In the genomic region with DNA sequence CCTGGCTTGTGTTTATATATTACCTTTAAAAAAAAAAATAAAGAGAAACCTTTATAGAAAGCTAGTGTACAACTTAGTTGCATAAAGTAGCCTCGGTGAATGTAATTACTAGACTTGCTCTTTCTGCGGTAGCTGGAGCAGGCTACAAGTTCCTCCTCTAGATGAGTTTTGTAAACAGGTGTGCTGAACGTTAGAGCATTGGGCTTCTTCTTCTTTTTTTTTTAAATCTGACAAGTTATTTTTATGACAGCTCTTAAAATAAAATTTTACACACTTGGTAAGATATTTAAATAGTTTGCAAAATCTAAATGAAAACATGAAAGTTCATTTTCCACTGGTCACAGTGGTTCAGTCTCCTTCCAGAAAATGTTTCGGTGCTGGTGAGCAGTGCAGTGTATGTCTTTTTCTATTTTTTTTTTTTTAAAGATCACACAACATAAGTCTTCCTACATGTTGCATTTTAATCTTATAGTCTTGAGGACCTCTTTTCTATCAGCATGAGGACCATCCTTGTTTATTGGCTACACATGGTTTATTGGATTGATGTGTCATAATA, we compare ENCODE assay signal across 24 cellular contexts. TPM values are rescaled to one million over a fixed set of nuclear protein-coding genes. Genes with fewer than 3 reads are reported as not detected.
A peak's percentile ranks its signal among the peaks of the same experiment; 100 is the strongest.
DNase-seq lines count a peak whose midpoint lies in the region; ATAC-seq, FAIRE-seq and TF ChIP-seq lines count a peak whose summit lies in the region.
"Had no signal": no experiment of that assay in that cellular context is flagged by ENCODE, and none has a peak within 500 bp of the region (broad histone marks: within the 10 kb centered on the region; RNA-seq: fewer than 3 reads in every experiment).

No MANE protein-coding gene starts in this region.

- H3K4me3 Mint-ChIP-seq in activated CD4-positive, alpha-beta T cell treated with anti-CD3 and anti-CD28 coated beads, Interleukin-2, amount 10 ng/mL, durations not matched to agents 7 days and 5 days = no peak overlapping the region
- H3K4me3 Mint-ChIP-seq: HFFc6 had no signal

- intact Hi-C loops in GM12878 (cut with micrococcal nuclease; ENCODE audit: unreplicated experiment) = no loop called here

- no peak for FAIRE-seq in GM12878 (lab: Jason Lieb, UNC)
- FAIRE-seq in GM19239 (lab: Jason Lieb, UNC) = no peak
- FAIRE-seq: HTR-8/SVneo had no signal

- POLR2A ChIA-PET in GM12878 (lab: Charles Lee) = interaction anchor here (1.6 kb wide), 1 partner anchor 22 kb away, joined by 6 read pairs; no protein-coding TSS in a partner anchor
- POLR2A ChIA-PET in activated CD4-positive, alpha-beta T cell treated with anti-CD3 and anti-CD28 coated beads, Interleukin-2, amount 10 ng/mL, durations not matched to agents 7 days and 5 days (lab: Charles Lee) = no interaction called here

- SMC1A ChIA-PET in GM12878 (lab: Charles Lee; ENCODE audit: uncharacterized antibody, unreplicated experiment) = interaction anchor here (0.7 to 7.3 kb wide), 7 partner anchors 12 to 47 kb away, joined by 3 to 127 read pairs (median 4); no protein-coding TSS in a partner anchor

- BruUV-seq in GM12878 (replicated peaks; lab: Mats Ljungman, UMichigan) = no TSS peak

- CTCF ChIA-PET in GM12878 (lab: Yijun Ruan, JAX) = interaction anchor here (0.7 kb wide), 1 partner anchor 40 kb away, joined by 3 read pairs; no protein-coding TSS in a partner anchor
- CTCF ChIA-PET in activated CD4-positive, alpha-beta T cell treated with anti-CD3 and anti-CD28 coated beads, Interleukin-2, amount 10 ng/mL, durations not matched to agents 7 days and 5 days (lab: Charles Lee) = interaction anchor here (0.6 to 1.5 kb wide), 2 partner anchors 15 to 196 kb away, joined by 3 to 4 read pairs; no protein-coding TSS in a partner anchor

- H3K9ac ChIP-seq in DND-41 (ENCODE audit: low read depth, low read length) (no peak overlapping the region), GM12878 (ENCODE audit: control insufficient read depth, insufficient read depth, low read length) (no peak overlapping the region)
- H3K9ac ChIP-seq: SK-N-SH had no signal

- no peak overlapping the region for H3K27ac Mint-ChIP-seq in activated CD4-positive, alpha-beta T cell treated with anti-CD3 and anti-CD28 coated beads, Interleukin-2, amount 10 ng/mL, durations not matched to agents 7 days and 5 days
- H3K27ac Mint-ChIP-seq: HFFc6, IgD-negative memory B cell had no signal

- H4K20me1 ChIP-seq in DND-41 (ENCODE audit: insufficient read depth, low read length) (peaks cover 85% of the 10 kb centered on the region), GM12878 (ENCODE audit: control insufficient read depth, insufficient read depth) (no peaks in the 10 kb centered on the region)

- H3K79me2 ChIP-seq in DND-41 (ENCODE audit: insufficient read depth, low read length) (peaks cover 99% of the 10 kb centered on the region), GM12878 (ENCODE audit: control insufficient read depth, insufficient read depth, low read length) (no peaks in the 10 kb centered on the region)

- no peaks in the 10 kb centered on the region for H3K9me3 Mint-ChIP-seq in activated CD4-positive, alpha-beta T cell treated with anti-CD3 and anti-CD28 coated beads, Interleukin-2, amount 10 ng/mL, durations not matched to agents 7 days and 5 days
- H3K9me3 Mint-ChIP-seq: HFFc6, IgD-negative memory B cell, T-cell had no signal

- peaks cover 12% of the 10 kb centered on the region for H3K4me1 Mint-ChIP-seq in activated CD4-positive, alpha-beta T cell treated with anti-CD3 and anti-CD28 coated beads, Interleukin-2, amount 10 ng/mL, durations not matched to agents 7 days and 5 days

- H3K4me3 ChIP-seq in DND-41 (ENCODE audit: low read depth in 1 of 2, low read length in 2 of 2) (no peak overlapping the region), GM12878 (no peak overlapping the region)
- H3K4me3 ChIP-seq: MG63 had no signal

- H3K4me2 ChIP-seq in DND-41 (ENCODE audit: insufficient read depth, low read length) (no peak overlapping the region; the same call in 1 of the 2 replicates), GM12878 (ENCODE audit: control insufficient read depth, insufficient read depth) (peak overlapping the region; percentile 17; the same call in 1 of the 2 replicates)
- H3K4me2 ChIP-seq: SK-N-SH had no signal

- ATAC-seq in DND-41 (ENCODE audit: insufficient read depth, low read depth) (no peak), HG03066 (IDR thresholded peaks at IDR 0.05; ENCODE audit: low read depth, unreplicated experiment) (peak; percentile 54), GM12878 (no peak)
- ATAC-seq: T-cell had no signal

- H3K9me3 ChIP-seq in DND-41 (ENCODE audit: insufficient read depth, low read length, severe bottlenecking) (no peaks in the 10 kb centered on the region), GM12878 (replicated peaks; ENCODE audit: control insufficient read depth, insufficient read depth, low read length) (peaks cover 5% of the 10 kb centered on the region; the same call in 2 of the 3 replicates)
- H3K9me3 ChIP-seq: Caco-2, MG63, SK-N-SH had no signal

- 0 out of 4 replicates have a peak, but pooled peaks of 1 of the 2 experiments have one; percentile 11 for TF ChIP-seq EP300 in GM12878 (IDR thresholded peaks at IDR 0.05; ENCODE audit: borderline replicate concordance in 1 of 2, control insufficient read depth in 1 of 2, low read depth in 2 of 2, low read length in 2 of 2)

- TF ChIP-seq CTCF in DND-41 (IDR thresholded peaks at IDR 0.05; ENCODE audit: borderline replicate concordance, extremely low read depth, low read length, poor library complexity, severe bottlenecking) = no peak
- TF ChIP-seq CTCF in GM12878 (IDR thresholded peaks at IDR 0.05 in 2 of 3, conservative IDR thresholded peaks at IDR 0.05 in 1 of 3; ENCODE audit: control insufficient read depth in 2 of 3, extremely low read depth in 1 of 3, insufficient read depth in 1 of 3, low read depth in 3 of 3, low read length in 3 of 3) = no peak

- H3K36me3 ChIP-seq in DND-41 (ENCODE audit: insufficient read depth, low read length) = peaks cover 95% of the 10 kb centered on the region
- peaks cover 0 to 2% of the 10 kb centered on the region in 2 experiments; a peak in 1 of 4 replicates for H3K36me3 ChIP-seq in GM12878 (ENCODE audit: control insufficient read depth in 2 of 2, insufficient read depth in 2 of 2, low read length in 1 of 2)
- H3K36me3 ChIP-seq: MG63 had no signal

- TF ChIP-seq RAD21 in GM12878 (IDR thresholded peaks at IDR 0.05; ENCODE audit: insufficient read depth, low read depth, low read length) = 0 out of 2 replicates have a peak, but pooled peaks have one; percentile 18

- DNase-seq in DND-41 = no peak
- no peak for DNase-seq in GM12878 (ENCODE audit: low read depth, low spot score)
- DNase-seq in GM19239 (ENCODE audit: insufficient read length, low spot score) = no peak
- DNase-seq in putamen (ENCODE audit: low spot score) = no peak
- DNase-seq in activated naive CD4-positive, alpha-beta T cell treated with anti-CD3 and anti-CD28 coated beads, Interleukin-2, amount 50 U/mL, for 16 hours = no peak
- DNase-seq in activated CD4-positive, alpha-beta T cell treated with anti-CD3 and anti-CD28 coated beads, Interleukin-2, amount 10 ng/mL, durations not matched to agents 7 days and 5 days = no peak
- DNase-seq: Caco-2, GDM1, H7, HFFc6, MG63, NCI-H1105, NCI-H1694, NCI-H2081 treated with DMSO at 0.1 percent for 48 hours, NCI-H446 treated with DMSO at 0.1 percent for 48 hours, NCI-H748 treated with DMSO at 0.1 percent for 48 hours, RPMI8226, SHP77 treated with DMSO at 0.1 percent for 48 hours, SK-N-SH, T-cell had no signal

- TF ChIP-seq POLR2A in GM12878 (IDR thresholded peaks at IDR 0.05; ENCODE audit: low read depth, low read length) = no peak

- peaks cover 66% of the 10 kb centered on the region for H3K27me3 Mint-ChIP-seq in activated CD4-positive, alpha-beta T cell treated with anti-CD3 and anti-CD28 coated beads, Interleukin-2, amount 10 ng/mL, durations not matched to agents 7 days and 5 days

- H3K36me3 Mint-ChIP-seq in activated CD4-positive, alpha-beta T cell treated with anti-CD3 and anti-CD28 coated beads, Interleukin-2, amount 10 ng/mL, durations not matched to agents 7 days and 5 days (ENCODE audit: low read depth) = no peaks in the 10 kb centered on the region
- H3K36me3 Mint-ChIP-seq: IgD-negative memory B cell, T-cell had no signal

- H3K27ac ChIP-seq in DND-41 (ENCODE audit: low read length) (peak overlapping the region; percentile 46), GM12878 (ENCODE audit: control insufficient read depth, insufficient read depth) (peak overlapping the region; percentile 15; the same call in 1 of the 2 replicates)

- 75% methylated on average over 4 of the region's 4 CpGs for WGBS in GM12878 (ENCODE audit: insufficient coverage, insufficient replicate concordance, low lambda C conversion rate, missing lambda C conversion rate)

- in situ Hi-C loops in GM12878 (cut with MboI) = no loop called here

- no peaks in the 10 kb centered on the region for H3K27me3 ChIP-seq in DND-41 (ENCODE audit: insufficient read depth, low read length, poor library complexity)
- H3K27me3 ChIP-seq in GM12878 (replicated peaks in 1 of 2; ENCODE audit: control insufficient read depth in 2 of 2, insufficient read depth in 2 of 2, low read length in 1 of 2) = no peaks in the 10 kb centered on the region
- H3K27me3 ChIP-seq: MG63 had no signal

- H3K4me1 ChIP-seq in DND-41 (ENCODE audit: insufficient read depth, low read length) (peaks cover 99% of the 10 kb centered on the region), GM12878 (ENCODE audit: control insufficient read depth, insufficient read depth, low read length) (peaks cover 42% of the 10 kb centered on the region)
- H3K4me1 ChIP-seq: Caco-2 had no signal

- H2AFZ ChIP-seq in DND-41 (ENCODE audit: low read depth, low read length) = no peak overlapping the region
- no peak overlapping the region for H2AFZ ChIP-seq in GM12878 (ENCODE audit: control insufficient read depth, low read depth, low read length)

- RAD21 ChIA-PET in GM12878 (lab: Charles Lee; ENCODE audit: unreplicated experiment) = interaction anchor here (0.5 to 1.1 kb wide), 5 partner anchors 16 to 104 kb away, joined by 3 to 4 read pairs (median 4); no protein-coding TSS in a partner anchor

RNA-seq across cellular contexts. Expression of gene CCR9, which starts 3.0 kb away (rescaled TPM):
- total RNA-seq in GM12878 (2013; cell fraction: nucleolus; rRNA removed) = 0.47 and 0.48 TPM in 2 replicates
- total RNA-seq in GM12878 (2014; rRNA removed) = 2.6 and 2.9 TPM in 2 replicates
- 2.3 TPM in 2 replicates for total RNA-seq in GM12878 (2014; rRNA removed; fragmentation: Illumina TruSeq; extraction: Trizol)
- total RNA-seq in GM12878 (2021) = 1.8 and 2.3 TPM in 2 replicates
- 11.3 TPM for polyA plus RNA-seq in GM12878 (2011; ENCODE audit: low read depth)
- polyA plus RNA-seq in GM12878 (2011; rRNA removed) = 0.05 and 0.09 TPM in 2 replicates
- polyA plus RNA-seq in GM12878 (2011; cell fraction: cytosol; rRNA removed) = 0.04 and 0.05 TPM in 2 replicates
- 0.07 TPM in 1 of 2 replicates, not detected in the other for polyA plus RNA-seq in GM12878 (2011; cell fraction: nucleus; rRNA removed)
- 0.38 and 10.5 TPM in 2 replicates for polyA plus RNA-seq in GM12878 (2012)
- polyA plus RNA-seq in GM12878 (2014; fragmentation: Illumina TruSeq; extraction: Trizol) = 3.0 and 3.6 TPM in 2 replicates
- polyA plus RNA-seq in GM12878 (2014; fragmentation: Nextera tagmentation; extraction: Ambion mirVana) = 1 to 10 TPM; 3.1 to 3.9 TPM
- polyA plus RNA-seq in GM12878 (2014; rRNA removed) = 1.5 and 2.4 TPM in 2 replicates
- under 1 TPM; 0.52 to 0.77 TPM for polyA plus RNA-seq in GM12878 (2016; fragmentation: Nextera tagmentation; extraction: Ambion mirVana)
- polyA minus RNA-seq in GM12878 (2011; rRNA and poly(A)+ RNA removed) = 0.62 TPM in 1 of 2 replicates, not detected in the other
- polyA minus RNA-seq in GM12878 (2011; cell fraction: cytosol; rRNA and poly(A)+ RNA removed) = not detected in 2 replicates
- polyA minus RNA-seq in GM12878 (2011; cell fraction: nucleus; rRNA and poly(A)+ RNA removed) = not detected in 2 replicates
- under 1 TPM in 1 of 2 experiments, not detected in 1; 0.15 TPM for total RNA-seq in activated CD4-positive, alpha-beta T cell treated with anti-CD3 and anti-CD28 coated beads, Interleukin-2, amount 10 ng/mL, durations not matched to agents 7 days and 5 days
- total RNA-seq: Caco-2, Daoy, H7, HFFc6 had no signal
- polyA plus RNA-seq: SK-N-SH had no signal

RNA-seq across cellular contexts. Expression of gene LZTFL1, which starts 47.4 kb away (rescaled TPM):
- 1,143 and 1,248 TPM in 2 replicates for total RNA-seq in GM12878 (2013; cell fraction: nucleolus; rRNA removed)
- 10.3 and 15.3 TPM in 2 replicates for total RNA-seq in GM12878 (2014; rRNA removed)
- total RNA-seq in GM12878 (2014; rRNA removed; fragmentation: Illumina TruSeq; extraction: Trizol) = 16.5 and 16.9 TPM in 2 replicates
- total RNA-seq in GM12878 (2021) = 11.3 and 13.0 TPM in 2 replicates
- polyA plus RNA-seq in GM12878 (2011; ENCODE audit: low read depth) = 32.2 TPM
- 74.1 and 78.7 TPM in 2 replicates for polyA plus RNA-seq in GM12878 (2011; rRNA removed)
- polyA plus RNA-seq in GM12878 (2011; cell fraction: cytosol; rRNA removed) = 25.7 and 31.0 TPM in 2 replicates
- polyA plus RNA-seq in GM12878 (2011; cell fraction: nucleus; rRNA removed) = 87.9 and 98.5 TPM in 2 replicates
- 9.8 and 36.1 TPM in 2 replicates for polyA plus RNA-seq in GM12878 (2012)
- polyA plus RNA-seq in GM12878 (2014; fragmentation: Illumina TruSeq; extraction: Trizol) = 21.0 and 23.7 TPM in 2 replicates
- 10 to 100 TPM in 1 of 2 experiments, 1 to 10 TPM in 1; 10.0 to 10.8 TPM for polyA plus RNA-seq in GM12878 (2014; fragmentation: Nextera tagmentation; extraction: Ambion mirVana)
- 14.3 and 17.4 TPM in 2 replicates for polyA plus RNA-seq in GM12878 (2014; rRNA removed)
- polyA plus RNA-seq in GM12878 (2016; fragmentation: Nextera tagmentation; extraction: Ambion mirVana) = 10 to 100 TPM in 1 of 2 experiments, 1 to 10 TPM in 1; 9.8 to 10.8 TPM
- polyA minus RNA-seq in GM12878 (2011; rRNA and poly(A)+ RNA removed) = 40.2 and 47.4 TPM in 2 replicates
- polyA minus RNA-seq in GM12878 (2011; cell fraction: cytosol; rRNA and poly(A)+ RNA removed) = 7.9 and 22.1 TPM in 2 replicates
- polyA minus RNA-seq in GM12878 (2011; cell fraction: nucleus; rRNA and poly(A)+ RNA removed) = 67.9 and 91.2 TPM in 2 replicates
- total RNA-seq in activated CD4-positive, alpha-beta T cell treated with anti-CD3 and anti-CD28 coated beads, Interleukin-2, amount 10 ng/mL, durations not matched to agents 7 days and 5 days = 1 to 10 TPM; 6.3 to 7.7 TPM

RNA-seq across cellular contexts. Expression of gene CXCR6, which starts 53.9 kb away (rescaled TPM):
- total RNA-seq in GM12878 (2013; cell fraction: nucleolus; rRNA removed) = 0.23 and 0.32 TPM in 2 replicates
- total RNA-seq in GM12878 (2014; rRNA removed) = not detected in 2 replicates
- total RNA-seq in GM12878 (2014; rRNA removed; fragmentation: Illumina TruSeq; extraction: Trizol) = not detected in 2 replicates
- not detected in 2 replicates for total RNA-seq in GM12878 (2021)
- polyA plus RNA-seq in GM12878 (2011; ENCODE audit: low read depth) = 0.17 TPM
- polyA plus RNA-seq in GM12878 (2011; rRNA removed) = 0.12 TPM in 1 of 2 replicates, not detected in the other
- 0.07 TPM in 1 of 2 replicates, not detected in the other for polyA plus RNA-seq in GM12878 (2011; cell fraction: cytosol; rRNA removed)
- polyA plus RNA-seq in GM12878 (2011; cell fraction: nucleus; rRNA removed) = 0.12 and 0.18 TPM in 2 replicates
- polyA plus RNA-seq in GM12878 (2012) = 0.09 and 0.18 TPM in 2 replicates
- not detected in 2 replicates for polyA plus RNA-seq in GM12878 (2014; fragmentation: Illumina TruSeq; extraction: Trizol)
- polyA plus RNA-seq in GM12878 (2014; fragmentation: Nextera tagmentation; extraction: Ambion mirVana) = under 1 TPM; 0.04 to 0.13 TPM
- 0.12 TPM in 1 of 2 replicates, not detected in the other for polyA plus RNA-seq in GM12878 (2014; rRNA removed)
- polyA plus RNA-seq in GM12878 (2016; fragmentation: Nextera tagmentation; extraction: Ambion mirVana) = under 1 TPM in 1 of 2 experiments, not detected in 1; 0.20 TPM
- polyA minus RNA-seq in GM12878 (2011; rRNA and poly(A)+ RNA removed) = 0.22 TPM in 1 of 2 replicates, not detected in the other
- polyA minus RNA-seq in GM12878 (2011; cell fraction: cytosol; rRNA and poly(A)+ RNA removed) = not detected in 2 replicates
- not detected in 2 replicates for polyA minus RNA-seq in GM12878 (2011; cell fraction: nucleus; rRNA and poly(A)+ RNA removed)
- 10 to 100 TPM; 17.6 to 18.0 TPM for total RNA-seq in activated CD4-positive, alpha-beta T cell treated with anti-CD3 and anti-CD28 coated beads, Interleukin-2, amount 10 ng/mL, durations not matched to agents 7 days and 5 days
- total RNA-seq: Caco-2, Daoy, H7, HFFc6 had no signal
- polyA plus RNA-seq: SK-N-SH had no signal

Comparison
In these comparisons a context has a peak if more than half of its experiments do, and no peak if none do; other contexts are left out.
1. RNA of gene CXCR6, which starts 53.9 kb away (total RNA-seq): 17.6 to 18.0 TPM in activated CD4-positive, alpha-beta T cell treated with anti-CD3 and anti-CD28 coated beads, Interleukin-2, amount 10 ng/mL, durations not matched to agents 7 days and 5 days; 0.23 to 0.32 TPM in GM12878; every median in the first group is over 10 times any median in the second.